Comparison of ENCODE assay signal across 1 cellular context in genomic region chr7:35596061-35596460, GRCh38.
TF ChIP-seq lines count a peak whose summit lies in the region.

No MANE protein-coding gene starts in this region.

TF ChIP-seq in WTC11, 78 proteins besides CTCF, POLR2A, EP300 and RAD21 (continued from another document):
- TF ChIP-seq, protein P1, sequence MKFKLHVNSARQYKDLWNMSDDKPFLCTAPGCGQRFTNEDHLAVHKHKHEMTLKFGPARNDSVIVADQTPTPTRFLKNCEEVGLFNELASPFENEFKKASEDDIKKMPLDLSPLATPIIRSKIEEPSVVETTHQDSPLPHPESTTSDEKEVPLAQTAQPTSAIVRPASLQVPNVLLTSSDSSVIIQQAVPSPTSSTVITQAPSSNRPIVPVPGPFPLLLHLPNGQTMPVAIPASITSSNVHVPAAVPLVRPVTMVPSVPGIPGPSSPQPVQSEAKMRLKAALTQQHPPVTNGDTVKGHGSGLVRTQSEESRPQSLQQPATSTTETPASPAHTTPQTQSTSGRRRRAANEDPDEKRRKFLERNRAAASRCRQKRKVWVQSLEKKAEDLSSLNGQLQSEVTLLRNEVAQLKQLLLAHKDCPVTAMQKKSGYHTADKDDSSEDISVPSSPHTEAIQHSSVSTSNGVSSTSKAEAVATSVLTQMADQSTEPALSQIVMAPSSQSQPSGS (CRISPR knock-in tag; IDR thresholded peaks at IDR 0.05; ENCODE audit: borderline replicate concordance, low read depth), result no peak
- TF ChIP-seq HMGXB4 (CRISPR knock-in tag; IDR thresholded peaks at IDR 0.05), result no peak
- TF ChIP-seq, protein P2, sequence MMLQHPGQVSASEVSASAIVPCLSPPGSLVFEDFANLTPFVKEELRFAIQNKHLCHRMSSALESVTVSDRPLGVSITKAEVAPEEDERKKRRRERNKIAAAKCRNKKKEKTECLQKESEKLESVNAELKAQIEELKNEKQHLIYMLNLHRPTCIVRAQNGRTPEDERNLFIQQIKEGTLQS (CRISPR knock-in tag; conservative IDR thresholded peaks at IDR 0.05), result no peak
- TF ChIP-seq, protein P3, sequence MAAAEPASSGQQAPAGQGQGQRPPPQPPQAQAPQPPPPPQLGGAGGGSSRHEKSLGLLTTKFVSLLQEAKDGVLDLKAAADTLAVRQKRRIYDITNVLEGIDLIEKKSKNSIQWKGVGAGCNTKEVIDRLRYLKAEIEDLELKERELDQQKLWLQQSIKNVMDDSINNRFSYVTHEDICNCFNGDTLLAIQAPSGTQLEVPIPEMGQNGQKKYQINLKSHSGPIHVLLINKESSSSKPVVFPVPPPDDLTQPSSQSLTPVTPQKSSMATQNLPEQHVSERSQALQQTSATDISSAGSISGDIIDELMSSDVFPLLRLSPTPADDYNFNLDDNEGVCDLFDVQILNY (CRISPR knock-in tag; IDR thresholded peaks at IDR 0.05), result no peak
